8 cellular contexts compared by ENCODE assay signal in genomic region chr6:116447496-116448011, GRCh38. TPM values are rescaled to one million over a fixed set of nuclear protein-coding genes. Genes with fewer than 3 reads are reported as not detected.
DNase-seq lines count a peak whose midpoint lies in the region; ATAC-seq and TF ChIP-seq lines count a peak whose summit lies in the region.

No MANE protein-coding gene starts in this region.

- POLR2A ChIA-PET in activated CD8-positive, alpha-beta T cell treated with anti-CD3 and anti-CD28 coated beads for 36 hours (lab: Charles Lee), result no interaction called here

- no peak for TF ChIP-seq CTCF in fibroblast of the aortic adventitia (IDR thresholded peaks at IDR 0.05; ENCODE audit: insufficient read depth, low read length)
- TF ChIP-seq CTCF in activated CD8-positive, alpha-beta T cell treated with anti-CD3 and anti-CD28 coated beads for 36 hours (IDR thresholded peaks at IDR 0.05), result no peak

- no peak overlapping the region for H3K4me3 Mint-ChIP-seq in stimulated activated memory B cell treated with anti-CD40 and anti-IgM and Interleukin-4, amounts not matched to agents 10 μg/mL and 1 μg/mL and 100 μg/mL, for 72 hours
- H3K4me3 Mint-ChIP-seq in activated CD8-positive, alpha-beta T cell treated with anti-CD3 and anti-CD28 coated beads for 36 hours, result no peak overlapping the region
- H3K4me3 Mint-ChIP-seq in immature natural killer cell, result no peak overlapping the region

- DNase-seq in NK-92 treated with Interleukin-12 subunit alpha and Interleukin-12 subunit beta, amount 100 ng/mL, for 24 hours (lab: John Stamatoyannopoulos, UW), result peak; percentile 16
- DNase-seq in NK-92 (lab: John Stamatoyannopoulos, UW; ENCODE audit: unreplicated experiment), result no peak
- DNase-seq in RKO (ENCODE audit: low spot score), result peak; percentile 22
- DNase-seq in fibroblast of the aortic adventitia (ENCODE audit: low read depth), result peak; percentile 99
- DNase-seq in activated CD8-positive, alpha-beta T cell treated with anti-CD3 and anti-CD28 coated beads for 36 hours, result no peak
- no peak for DNase-seq in stimulated activated CD8-positive, alpha-beta memory T cell treated with anti-CD3 and anti-CD28 coated beads, Interleukin-4, amount 100 ng/mL, for 48 hours
- DNase-seq in immature natural killer cell, result no peak

- H3K4me3 ChIP-seq in fibroblast of the aortic adventitia (ENCODE audit: low read depth, low read length), result no peak overlapping the region

- no peak for ATAC-seq in stimulated activated memory B cell treated with anti-CD40 and anti-IgM and Interleukin-4, amounts not matched to agents 10 μg/mL and 1 μg/mL and 100 μg/mL, for 72 hours
- ATAC-seq in activated CD8-positive, alpha-beta T cell treated with anti-CD3 and anti-CD28 coated beads for 36 hours, result no peak

- H3K27ac Mint-ChIP-seq in stimulated activated memory B cell treated with anti-CD40 and anti-IgM and Interleukin-4, amounts not matched to agents 10 μg/mL and 1 μg/mL and 100 μg/mL, for 72 hours, result peak overlapping the region; percentile 3
- no peak overlapping the region for H3K27ac Mint-ChIP-seq in activated CD8-positive, alpha-beta T cell treated with anti-CD3 and anti-CD28 coated beads for 36 hours
- no peak overlapping the region for H3K27ac Mint-ChIP-seq in immature natural killer cell

- no peaks in the 10 kb centered on the region for H3K9me3 Mint-ChIP-seq in stimulated activated memory B cell treated with anti-CD40 and anti-IgM and Interleukin-4, amounts not matched to agents 10 μg/mL and 1 μg/mL and 100 μg/mL, for 72 hours
- no peaks in the 10 kb centered on the region for H3K9me3 Mint-ChIP-seq in activated CD8-positive, alpha-beta T cell treated with anti-CD3 and anti-CD28 coated beads for 36 hours
- peaks cover 0 to 2% (median 0%) of the 10 kb centered on the region in 6 donors for H3K9me3 Mint-ChIP-seq in immature natural killer cell

- no peaks in the 10 kb centered on the region for H3K27me3 Mint-ChIP-seq in stimulated activated memory B cell treated with anti-CD40 and anti-IgM and Interleukin-4, amounts not matched to agents 10 μg/mL and 1 μg/mL and 100 μg/mL, for 72 hours
- H3K27me3 Mint-ChIP-seq in activated CD8-positive, alpha-beta T cell treated with anti-CD3 and anti-CD28 coated beads for 36 hours, result peaks cover 6% of the 10 kb centered on the region
- H3K27me3 Mint-ChIP-seq in immature natural killer cell (ENCODE audit: low read depth in 3 of 3), result peaks cover 0 to 5% (median 0%) of the 10 kb centered on the region in 3 donors

- H3K4me1 Mint-ChIP-seq in stimulated activated memory B cell treated with anti-CD40 and anti-IgM and Interleukin-4, amounts not matched to agents 10 μg/mL and 1 μg/mL and 100 μg/mL, for 72 hours, result peaks cover 44% of the 10 kb centered on the region
- peaks cover 22% of the 10 kb centered on the region for H3K4me1 Mint-ChIP-seq in activated CD8-positive, alpha-beta T cell treated with anti-CD3 and anti-CD28 coated beads for 36 hours (ENCODE audit: low read depth)
- peaks cover 18 to 36% of the 10 kb centered on the region in 2 donors for H3K4me1 Mint-ChIP-seq in immature natural killer cell

- CTCF ChIA-PET in activated CD8-positive, alpha-beta T cell treated with anti-CD3 and anti-CD28 coated beads for 36 hours (lab: Charles Lee), result no interaction called here

- intact Hi-C loops in activated CD8-positive, alpha-beta T cell treated with anti-CD3 and anti-CD28 coated beads for 36 hours (cut with micrococcal nuclease), result no loop called here

- H3K36me3 Mint-ChIP-seq in stimulated activated memory B cell treated with anti-CD40 and anti-IgM and Interleukin-4, amounts not matched to agents 10 μg/mL and 1 μg/mL and 100 μg/mL, for 72 hours, result no peaks in the 10 kb centered on the region
- H3K36me3 Mint-ChIP-seq in activated CD8-positive, alpha-beta T cell treated with anti-CD3 and anti-CD28 coated beads for 36 hours (ENCODE audit: low read depth), result no peaks in the 10 kb centered on the region
- no peaks in the 10 kb centered on the region for H3K36me3 Mint-ChIP-seq in immature natural killer cell

RNA-seq across cellular contexts. Expression of gene CALHM6, which starts 13.6 kb away (rescaled TPM):
- 0.18 and 1.6 TPM in 2 replicates for total RNA-seq in fibroblast of the aortic adventitia (ENCODE audit: low replicate concordance)
- 10 to 100 TPM; 10.9 to 11.3 TPM for total RNA-seq in activated CD8-positive, alpha-beta T cell treated with anti-CD3 and anti-CD28 coated beads for 36 hours
- 100 to 1,000 TPM in 2 of 3 donors, 10 to 100 TPM in 1; 26.5 to 107 (median 103) TPM for polyA plus RNA-seq in immature natural killer cell

Comparison
In these comparisons a context has a peak if more than half of its experiments do, and no peak if none do; other contexts are left out.
1. DNase-seq: peak in NK-92 treated with Interleukin-12 subunit alpha and Interleukin-12 subunit beta, amount 100 ng/mL, for 24 hours (single experiment), RKO (single experiment) and fibroblast of the aortic adventitia (single experiment); none in NK-92 (single experiment), activated CD8-positive, alpha-beta T cell treated with anti-CD3 and anti-CD28 coated beads for 36 hours (single experiment), stimulated activated CD8-positive, alpha-beta memory T cell treated with anti-CD3 and anti-CD28 coated beads, Interleukin-4, amount 100 ng/mL, for 48 hours (single experiment) and immature natural killer cell (0 of 3).